ENCODE assay signal across 19 cellular contexts in genomic region chr17:78400581-78401240, GRCh38. TPM values are rescaled to one million over a fixed set of nuclear protein-coding genes. Genes with fewer than 3 reads are reported as not detected.
DNase-seq lines count a peak whose midpoint lies in the region; ATAC-seq and TF ChIP-seq lines count a peak whose summit lies in the region.
"Had no signal": no experiment of that assay in that cellular context is flagged by ENCODE, and none has a peak within 500 bp of the region (broad histone marks: within the 10 kb centered on the region; RNA-seq: fewer than 3 reads in every experiment).

No MANE protein-coding gene starts in this region.

- no peak overlapping the region for H3K27ac ChIP-seq in esophagus muscularis mucosa (replicated peaks in 1 of 4)
- peak overlapping the region; percentile 82 for H3K27ac ChIP-seq in smooth muscle cell (ENCODE audit: low read depth)
- H3K27ac ChIP-seq in coronary artery = no peak overlapping the region
- H3K27ac ChIP-seq: colonic mucosa, right atrium auricular region had no signal

- H3K9me3 ChIP-seq in esophagus muscularis mucosa (no peaks in the 10 kb centered on the region), smooth muscle cell (replicated peaks; ENCODE audit: low read depth) (no peaks in the 10 kb centered on the region)
- H3K9me3 ChIP-seq: colonic mucosa, neutrophil, right atrium auricular region had no signal

- H3F3A ChIP-seq in smooth muscle cell (ENCODE audit: low read depth) = peaks cover 20% of the 10 kb centered on the region

- no peak for TF ChIP-seq CTCF in esophagus muscularis mucosa (IDR thresholded peaks at IDR 0.05)
- TF ChIP-seq CTCF in smooth muscle cell (IDR thresholded peaks at IDR 0.05; ENCODE audit: borderline replicate concordance, insufficient read depth, poor library complexity, severe bottlenecking) = no peak
- no peak for TF ChIP-seq CTCF in coronary artery (IDR thresholded peaks at IDR 0.05)

- peaks cover 26% of the 10 kb centered on the region for H4K20me1 ChIP-seq in smooth muscle cell (ENCODE audit: low read depth)

- DNase-seq in left ventricle myocardium superior (peak; percentile 15), Right ventricle myocardium superior (no peak), esophagus muscularis mucosa (ENCODE audit: extremely low spot score) (peak; percentile 75), smooth muscle cell (lab: John Stamatoyannopoulos, UW; ENCODE audit: unreplicated experiment) (no peak), coronary artery (ENCODE audit: low spot score) (no peak), NCI-H1436 treated with DMSO at 0.1 percent for 48 hours (lab: John Stamatoyannopoulos, UW) (no peak)
- DNase-seq: activated CD4-positive, alpha-beta T cell treated with anti-CD3 and anti-CD28 coated beads, Interleukin-2, amount 50 U/mL, for 4 hours; amniotic stem cell; colonic mucosa; COR-L47; GF-D8; glutamatergic neuron; GOT3; stimulated activated CD4-positive, alpha-beta T cell treated with anti-CD3 and anti-CD28 coated beads, Interleukin-1b, Interleukin-23, amount 100 ng/mL, for 48 hours had no signal

- H3K9ac ChIP-seq in smooth muscle cell (ENCODE audit: low read depth) = no peak overlapping the region

- H3K4me2 ChIP-seq in smooth muscle cell = no peak overlapping the region

- ATAC-seq in left ventricle myocardium superior (no peak), Right ventricle myocardium superior (ENCODE audit: poor library complexity) (no peak), HG03520 (IDR thresholded peaks at IDR 0.05; ENCODE audit: unreplicated experiment) (no peak)
- ATAC-seq: SK-N-SH treated with all-trans-retinoic acid at 6 μM for 48 hours had no signal

- WGBS in esophagus muscularis mucosa = 89% methylated on average over 15 of the region's 17 CpGs
- 85% methylated on average over 17 of the region's 17 CpGs for WGBS in smooth muscle cell (ENCODE audit: low lambda C conversion rate)

- peaks cover 22 to 32% (median 26%) of the 10 kb centered on the region in 4 donors for H3K4me1 ChIP-seq in esophagus muscularis mucosa
- peaks cover 8% of the 10 kb centered on the region for H3K4me1 ChIP-seq in smooth muscle cell (ENCODE audit: low read depth)
- H3K4me1 ChIP-seq: colonic mucosa had no signal

- TF ChIP-seq EP300 in esophagus muscularis mucosa (IDR thresholded peaks at IDR 0.05) = no peak

- no peak overlapping the region for H2AFZ ChIP-seq in smooth muscle cell (ENCODE audit: low read depth)

- TF ChIP-seq POLR2A in esophagus muscularis mucosa (IDR thresholded peaks at IDR 0.05; ENCODE audit: low read depth) = no peak

- H3K4me3 ChIP-seq in esophagus muscularis mucosa (no peak overlapping the region), smooth muscle cell (no peak overlapping the region), coronary artery (no peak overlapping the region)
- H3K4me3 ChIP-seq: colonic mucosa, right atrium auricular region had no signal

- intact Hi-C loops in left ventricle myocardium superior (cut with micrococcal nuclease) (no loop called here), Right ventricle myocardium superior (cut with DNase I) (no loop called here), esophagus muscularis mucosa (cut with DNase I) (no loop called here)

- peaks cover 52% of the 10 kb centered on the region for H3K79me2 ChIP-seq in smooth muscle cell (ENCODE audit: low read depth)

- H3K36me3 ChIP-seq in esophagus muscularis mucosa (peaks cover 68 to 100% (median 87%) of the 10 kb centered on the region in 4 donors), smooth muscle cell (ENCODE audit: low read depth) (no peaks in the 10 kb centered on the region)

- H3K27me3 ChIP-seq in esophagus muscularis mucosa (no peaks in the 10 kb centered on the region), smooth muscle cell (ENCODE audit: low read depth) (no peaks in the 10 kb centered on the region)
- H3K27me3 ChIP-seq: colonic mucosa, neutrophil, right atrium auricular region had no signal

TF ChIP-seq in PFSK-1, 5 proteins besides CTCF, POLR2A, EP300 and RAD21:
- TF ChIP-seq REST (IDR thresholded peaks at IDR 0.05; ENCODE audit: insufficient read depth in 1 of 2, low read depth in 2 of 2, low read length in 2 of 2) (no peak), POLR2AphosphoS5 (IDR thresholded peaks at IDR 0.05; ENCODE audit: low read depth, low read length) (0 out of 2 replicates have a peak, but pooled peaks have one; percentile 4)
TF ChIP-seq in PFSK-1: peak in this region for 1.

RNA-seq across cellular contexts. Expression of gene PGS1, which starts 22.3 kb away (rescaled TPM):
- total RNA-seq in left ventricle myocardium superior (18.3 TPM), Right ventricle myocardium superior (18.1 TPM), esophagus muscularis mucosa (10 to 100 TPM; 30.7 to 45.9 (median 35.6) TPM), smooth muscle cell (29.5 and 29.9 TPM in 2 replicates)
- 53.3 TPM for polyA plus RNA-seq in PFSK-1 (2012; ENCODE audit: insufficient read length, low read depth)
- polyA plus RNA-seq in smooth muscle cell = 22.6 and 37.8 TPM in 2 replicates

RNA-seq across cellular contexts. Expression of gene SOCS3, which starts 40.8 kb away (rescaled TPM):
- 11.1 TPM for total RNA-seq in left ventricle myocardium superior
- total RNA-seq in Right ventricle myocardium superior = 10.5 TPM
- polyA plus RNA-seq in PFSK-1 (2012; ENCODE audit: insufficient read length, low read depth) = 15.1 TPM
- 1,000 to 10,000 TPM in 1 of 4 donors, 10 to 100 TPM in 3; 12.5 to 1,139 (median 39.3) TPM for total RNA-seq in esophagus muscularis mucosa
- 116 and 172 TPM in 2 replicates for total RNA-seq in smooth muscle cell
- 201 and 310 TPM in 2 replicates for polyA plus RNA-seq in smooth muscle cell

Comparison
In these comparisons a context has a peak if more than half of its experiments do, and no peak if none do; other contexts are left out.
1. DNase-seq: peak in left ventricle myocardium superior (single experiment) and esophagus muscularis mucosa (single experiment); none in Right ventricle myocardium superior (single experiment), smooth muscle cell (single experiment), coronary artery (single experiment) and NCI-H1436 treated with DMSO at 0.1 percent for 48 hours (single experiment).